2 cellular contexts compared by ENCODE assay signal in the genomic region with DNA sequence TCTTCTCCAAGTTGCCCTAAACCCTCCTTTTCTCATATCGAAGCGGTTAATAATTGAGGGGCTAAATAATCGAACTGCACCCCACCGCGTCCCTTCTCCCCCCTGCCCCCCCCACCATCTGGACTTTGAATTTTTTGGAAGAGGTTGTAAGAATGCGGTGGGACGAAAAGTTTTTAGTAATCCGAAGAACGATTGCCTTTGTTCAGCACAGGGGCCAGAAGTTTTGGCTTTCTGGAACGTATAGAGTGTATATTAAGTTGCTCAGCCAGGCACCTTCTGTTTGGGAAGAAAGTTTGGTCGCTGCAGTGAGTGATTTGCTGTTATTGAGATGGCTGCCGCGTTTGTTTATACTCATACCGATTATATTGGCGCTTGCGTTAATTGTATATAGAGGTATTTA.
TF ChIP-seq lines count a peak whose summit lies in the region.

No MANE protein-coding gene starts in this region.

TF ChIP-seq in SK-N-SH, 30 proteins besides CTCF, POLR2A, EP300 and RAD21 (continued from another document):
- TF ChIP-seq, protein P1, sequence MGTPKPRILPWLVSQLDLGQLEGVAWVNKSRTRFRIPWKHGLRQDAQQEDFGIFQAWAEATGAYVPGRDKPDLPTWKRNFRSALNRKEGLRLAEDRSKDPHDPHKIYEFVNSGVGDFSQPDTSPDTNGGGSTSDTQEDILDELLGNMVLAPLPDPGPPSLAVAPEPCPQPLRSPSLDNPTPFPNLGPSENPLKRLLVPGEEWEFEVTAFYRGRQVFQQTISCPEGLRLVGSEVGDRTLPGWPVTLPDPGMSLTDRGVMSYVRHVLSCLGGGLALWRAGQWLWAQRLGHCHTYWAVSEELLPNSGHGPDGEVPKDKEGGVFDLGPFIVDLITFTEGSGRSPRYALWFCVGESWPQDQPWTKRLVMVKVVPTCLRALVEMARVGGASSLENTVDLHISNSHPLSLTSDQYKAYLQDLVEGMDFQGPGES (IDR thresholded peaks at IDR 0.05; ENCODE audit: low read depth, low read length), result no peak
- TF ChIP-seq, protein P2, sequence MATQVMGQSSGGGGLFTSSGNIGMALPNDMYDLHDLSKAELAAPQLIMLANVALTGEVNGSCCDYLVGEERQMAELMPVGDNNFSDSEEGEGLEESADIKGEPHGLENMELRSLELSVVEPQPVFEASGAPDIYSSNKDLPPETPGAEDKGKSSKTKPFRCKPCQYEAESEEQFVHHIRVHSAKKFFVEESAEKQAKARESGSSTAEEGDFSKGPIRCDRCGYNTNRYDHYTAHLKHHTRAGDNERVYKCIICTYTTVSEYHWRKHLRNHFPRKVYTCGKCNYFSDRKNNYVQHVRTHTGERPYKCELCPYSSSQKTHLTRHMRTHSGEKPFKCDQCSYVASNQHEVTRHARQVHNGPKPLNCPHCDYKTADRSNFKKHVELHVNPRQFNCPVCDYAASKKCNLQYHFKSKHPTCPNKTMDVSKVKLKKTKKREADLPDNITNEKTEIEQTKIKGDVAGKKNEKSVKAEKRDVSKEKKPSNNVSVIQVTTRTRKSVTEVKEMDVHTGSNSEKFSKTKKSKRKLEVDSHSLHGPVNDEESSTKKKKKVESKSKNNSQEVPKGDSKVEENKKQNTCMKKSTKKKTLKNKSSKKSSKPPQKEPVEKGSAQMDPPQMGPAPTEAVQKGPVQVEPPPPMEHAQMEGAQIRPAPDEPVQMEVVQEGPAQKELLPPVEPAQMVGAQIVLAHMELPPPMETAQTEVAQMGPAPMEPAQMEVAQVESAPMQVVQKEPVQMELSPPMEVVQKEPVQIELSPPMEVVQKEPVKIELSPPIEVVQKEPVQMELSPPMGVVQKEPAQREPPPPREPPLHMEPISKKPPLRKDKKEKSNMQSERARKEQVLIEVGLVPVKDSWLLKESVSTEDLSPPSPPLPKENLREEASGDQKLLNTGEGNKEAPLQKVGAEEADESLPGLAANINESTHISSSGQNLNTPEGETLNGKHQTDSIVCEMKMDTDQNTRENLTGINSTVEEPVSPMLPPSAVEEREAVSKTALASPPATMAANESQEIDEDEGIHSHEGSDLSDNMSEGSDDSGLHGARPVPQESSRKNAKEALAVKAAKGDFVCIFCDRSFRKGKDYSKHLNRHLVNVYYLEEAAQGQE (IDR thresholded peaks at IDR 0.05; ENCODE audit: low read depth, low read length), result no peak
- no peak for TF ChIP-seq YY1 (IDR thresholded peaks at IDR 0.05; ENCODE audit: low read depth)
- TF ChIP-seq, protein P3, sequence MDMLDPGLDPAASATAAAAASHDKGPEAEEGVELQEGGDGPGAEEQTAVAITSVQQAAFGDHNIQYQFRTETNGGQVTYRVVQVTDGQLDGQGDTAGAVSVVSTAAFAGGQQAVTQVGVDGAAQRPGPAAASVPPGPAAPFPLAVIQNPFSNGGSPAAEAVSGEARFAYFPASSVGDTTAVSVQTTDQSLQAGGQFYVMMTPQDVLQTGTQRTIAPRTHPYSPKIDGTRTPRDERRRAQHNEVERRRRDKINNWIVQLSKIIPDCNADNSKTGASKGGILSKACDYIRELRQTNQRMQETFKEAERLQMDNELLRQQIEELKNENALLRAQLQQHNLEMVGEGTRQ (IDR thresholded peaks at IDR 0.05; ENCODE audit: borderline replicate concordance, low read depth, low read length), result no peak

TF ChIP-seq in SK-N-SH treated with all-trans-retinoic acid at 6 μM for 48 hours, 23 proteins besides CTCF, POLR2A, EP300 and RAD21 (continued from another document):
- TF ChIP-seq SNAI2 (CRISPR knock-in tag; IDR thresholded peaks at IDR 0.05) (no peak), ZNF70 (CRISPR knock-in tag; IDR thresholded peaks at IDR 0.05) (no peak), RARB (CRISPR knock-in tag; IDR thresholded peaks at IDR 0.05) (no peak), PPARA (CRISPR knock-in tag; IDR thresholded peaks at IDR 0.05; ENCODE audit: borderline replicate concordance) (no peak), ESRRG (CRISPR knock-in tag; IDR thresholded peaks at IDR 0.05) (no peak), ZNF8 (CRISPR knock-in tag; IDR thresholded peaks at IDR 0.05) (no peak)
- TF ChIP-seq, protein P4, sequence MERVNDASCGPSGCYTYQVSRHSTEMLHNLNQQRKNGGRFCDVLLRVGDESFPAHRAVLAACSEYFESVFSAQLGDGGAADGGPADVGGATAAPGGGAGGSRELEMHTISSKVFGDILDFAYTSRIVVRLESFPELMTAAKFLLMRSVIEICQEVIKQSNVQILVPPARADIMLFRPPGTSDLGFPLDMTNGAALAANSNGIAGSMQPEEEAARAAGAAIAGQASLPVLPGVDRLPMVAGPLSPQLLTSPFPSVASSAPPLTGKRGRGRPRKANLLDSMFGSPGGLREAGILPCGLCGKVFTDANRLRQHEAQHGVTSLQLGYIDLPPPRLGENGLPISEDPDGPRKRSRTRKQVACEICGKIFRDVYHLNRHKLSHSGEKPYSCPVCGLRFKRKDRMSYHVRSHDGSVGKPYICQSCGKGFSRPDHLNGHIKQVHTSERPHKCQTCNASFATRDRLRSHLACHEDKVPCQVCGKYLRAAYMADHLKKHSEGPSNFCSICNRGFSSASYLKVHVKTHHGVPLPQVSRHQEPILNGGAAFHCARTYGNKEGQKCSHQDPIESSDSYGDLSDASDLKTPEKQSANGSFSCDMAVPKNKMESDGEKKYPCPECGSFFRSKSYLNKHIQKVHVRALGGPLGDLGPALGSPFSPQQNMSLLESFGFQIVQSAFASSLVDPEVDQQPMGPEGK (CRISPR knock-in tag; IDR thresholded peaks at IDR 0.05; ENCODE audit: borderline replicate concordance), result no peak
